In the genomic region with DNA sequence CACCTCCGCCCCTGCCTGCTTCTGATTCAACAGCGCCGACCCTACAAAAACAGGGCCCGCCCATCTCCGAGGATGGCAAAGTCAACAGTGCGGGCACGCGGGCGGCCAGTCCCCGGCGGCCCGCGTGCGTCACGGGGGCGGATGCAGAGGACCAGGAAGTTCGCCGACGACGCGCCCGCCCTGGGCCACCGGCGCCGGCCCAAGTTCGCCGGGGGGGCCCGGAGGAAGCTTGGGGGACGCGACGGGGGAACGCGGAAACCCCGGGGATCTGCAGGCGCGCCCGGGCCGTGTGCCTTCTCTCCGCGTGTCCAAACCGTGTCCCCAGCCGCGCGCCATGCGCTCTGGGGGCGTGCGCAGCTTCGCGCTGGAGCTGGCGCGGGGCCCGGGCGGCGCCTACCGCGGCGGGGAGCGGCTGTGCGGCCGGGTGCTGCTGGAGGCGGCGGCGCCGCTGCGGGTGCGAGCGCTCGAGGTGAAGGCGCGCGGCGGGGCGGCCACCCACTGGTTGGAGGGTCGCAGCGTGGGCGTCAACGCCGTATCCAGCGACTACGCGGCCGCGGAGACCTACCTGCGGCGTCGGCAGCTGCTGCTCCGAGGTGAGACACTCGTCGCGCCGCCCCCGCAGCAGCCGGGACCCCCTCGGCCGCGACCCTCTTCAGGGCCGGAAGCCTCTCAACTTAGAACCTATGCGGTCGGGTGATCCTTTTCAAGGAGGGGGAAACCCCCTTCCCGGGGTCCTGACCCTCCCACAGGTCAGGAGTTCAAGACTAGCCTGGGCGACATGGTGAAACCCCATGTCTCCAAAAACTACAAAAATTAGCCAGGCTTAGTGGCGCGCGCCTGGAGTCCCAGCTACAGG, we compare ENCODE assay signal across 1 cellular context.
A peak's percentile ranks its signal among the peaks of the same experiment; 100 is the strongest.
TF ChIP-seq lines count a peak whose summit lies in the region.

No MANE protein-coding gene starts in this region.

TF ChIP-seq in H1, 55 proteins besides CTCF, POLR2A, EP300 and RAD21 (continued from another document):
- TF ChIP-seq, protein P1, sequence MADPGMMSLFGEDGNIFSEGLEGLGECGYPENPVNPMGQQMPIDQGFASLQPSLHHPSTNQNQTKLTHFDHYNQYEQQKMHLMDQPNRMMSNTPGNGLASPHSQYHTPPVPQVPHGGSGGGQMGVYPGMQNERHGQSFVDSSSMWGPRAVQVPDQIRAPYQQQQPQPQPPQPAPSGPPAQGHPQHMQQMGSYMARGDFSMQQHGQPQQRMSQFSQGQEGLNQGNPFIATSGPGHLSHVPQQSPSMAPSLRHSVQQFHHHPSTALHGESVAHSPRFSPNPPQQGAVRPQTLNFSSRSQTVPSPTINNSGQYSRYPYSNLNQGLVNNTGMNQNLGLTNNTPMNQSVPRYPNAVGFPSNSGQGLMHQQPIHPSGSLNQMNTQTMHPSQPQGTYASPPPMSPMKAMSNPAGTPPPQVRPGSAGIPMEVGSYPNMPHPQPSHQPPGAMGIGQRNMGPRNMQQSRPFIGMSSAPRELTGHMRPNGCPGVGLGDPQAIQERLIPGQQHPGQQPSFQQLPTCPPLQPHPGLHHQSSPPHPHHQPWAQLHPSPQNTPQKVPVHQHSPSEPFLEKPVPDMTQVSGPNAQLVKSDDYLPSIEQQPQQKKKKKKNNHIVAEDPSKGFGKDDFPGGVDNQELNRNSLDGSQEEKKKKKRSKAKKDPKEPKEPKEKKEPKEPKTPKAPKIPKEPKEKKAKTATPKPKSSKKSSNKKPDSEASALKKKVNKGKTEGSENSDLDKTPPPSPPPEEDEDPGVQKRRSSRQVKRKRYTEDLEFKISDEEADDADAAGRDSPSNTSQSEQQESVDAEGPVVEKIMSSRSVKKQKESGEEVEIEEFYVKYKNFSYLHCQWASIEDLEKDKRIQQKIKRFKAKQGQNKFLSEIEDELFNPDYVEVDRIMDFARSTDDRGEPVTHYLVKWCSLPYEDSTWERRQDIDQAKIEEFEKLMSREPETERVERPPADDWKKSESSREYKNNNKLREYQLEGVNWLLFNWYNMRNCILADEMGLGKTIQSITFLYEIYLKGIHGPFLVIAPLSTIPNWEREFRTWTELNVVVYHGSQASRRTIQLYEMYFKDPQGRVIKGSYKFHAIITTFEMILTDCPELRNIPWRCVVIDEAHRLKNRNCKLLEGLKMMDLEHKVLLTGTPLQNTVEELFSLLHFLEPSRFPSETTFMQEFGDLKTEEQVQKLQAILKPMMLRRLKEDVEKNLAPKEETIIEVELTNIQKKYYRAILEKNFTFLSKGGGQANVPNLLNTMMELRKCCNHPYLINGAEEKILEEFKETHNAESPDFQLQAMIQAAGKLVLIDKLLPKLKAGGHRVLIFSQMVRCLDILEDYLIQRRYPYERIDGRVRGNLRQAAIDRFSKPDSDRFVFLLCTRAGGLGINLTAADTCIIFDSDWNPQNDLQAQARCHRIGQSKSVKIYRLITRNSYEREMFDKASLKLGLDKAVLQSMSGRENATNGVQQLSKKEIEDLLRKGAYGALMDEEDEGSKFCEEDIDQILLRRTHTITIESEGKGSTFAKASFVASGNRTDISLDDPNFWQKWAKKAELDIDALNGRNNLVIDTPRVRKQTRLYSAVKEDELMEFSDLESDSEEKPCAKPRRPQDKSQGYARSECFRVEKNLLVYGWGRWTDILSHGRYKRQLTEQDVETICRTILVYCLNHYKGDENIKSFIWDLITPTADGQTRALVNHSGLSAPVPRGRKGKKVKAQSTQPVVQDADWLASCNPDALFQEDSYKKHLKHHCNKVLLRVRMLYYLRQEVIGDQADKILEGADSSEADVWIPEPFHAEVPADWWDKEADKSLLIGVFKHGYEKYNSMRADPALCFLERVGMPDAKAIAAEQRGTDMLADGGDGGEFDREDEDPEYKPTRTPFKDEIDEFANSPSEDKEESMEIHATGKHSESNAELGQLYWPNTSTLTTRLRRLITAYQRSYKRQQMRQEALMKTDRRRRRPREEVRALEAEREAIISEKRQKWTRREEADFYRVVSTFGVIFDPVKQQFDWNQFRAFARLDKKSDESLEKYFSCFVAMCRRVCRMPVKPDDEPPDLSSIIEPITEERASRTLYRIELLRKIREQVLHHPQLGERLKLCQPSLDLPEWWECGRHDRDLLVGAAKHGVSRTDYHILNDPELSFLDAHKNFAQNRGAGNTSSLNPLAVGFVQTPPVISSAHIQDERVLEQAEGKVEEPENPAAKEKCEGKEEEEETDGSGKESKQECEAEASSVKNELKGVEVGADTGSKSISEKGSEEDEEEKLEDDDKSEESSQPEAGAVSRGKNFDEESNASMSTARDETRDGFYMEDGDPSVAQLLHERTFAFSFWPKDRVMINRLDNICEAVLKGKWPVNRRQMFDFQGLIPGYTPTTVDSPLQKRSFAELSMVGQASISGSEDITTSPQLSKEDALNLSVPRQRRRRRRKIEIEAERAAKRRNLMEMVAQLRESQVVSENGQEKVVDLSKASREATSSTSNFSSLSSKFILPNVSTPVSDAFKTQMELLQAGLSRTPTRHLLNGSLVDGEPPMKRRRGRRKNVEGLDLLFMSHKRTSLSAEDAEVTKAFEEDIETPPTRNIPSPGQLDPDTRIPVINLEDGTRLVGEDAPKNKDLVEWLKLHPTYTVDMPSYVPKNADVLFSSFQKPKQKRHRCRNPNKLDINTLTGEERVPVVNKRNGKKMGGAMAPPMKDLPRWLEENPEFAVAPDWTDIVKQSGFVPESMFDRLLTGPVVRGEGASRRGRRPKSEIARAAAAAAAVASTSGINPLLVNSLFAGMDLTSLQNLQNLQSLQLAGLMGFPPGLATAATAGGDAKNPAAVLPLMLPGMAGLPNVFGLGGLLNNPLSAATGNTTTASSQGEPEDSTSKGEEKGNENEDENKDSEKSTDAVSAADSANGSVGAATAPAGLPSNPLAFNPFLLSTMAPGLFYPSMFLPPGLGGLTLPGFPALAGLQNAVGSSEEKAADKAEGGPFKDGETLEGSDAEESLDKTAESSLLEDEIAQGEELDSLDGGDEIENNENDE (IDR thresholded peaks at IDR 0.05; ENCODE audit: insufficient replicate concordance, low read length): no peak
- TF ChIP-seq PHF8 (conservative IDR thresholded peaks at IDR 0.05; ENCODE audit: low read depth, low read length) (peak; percentile 56; the same call in 1 of the 2 replicates), JUN (IDR thresholded peaks at IDR 0.05; ENCODE audit: low read depth, low read length) (no peak), GTF2F1 (IDR thresholded peaks at IDR 0.05; ENCODE audit: borderline replicate concordance, low read depth, low read length) (no peak), SIX5 (IDR thresholded peaks at IDR 0.05; ENCODE audit: low read depth, low read length) (no peak), KDM1A (IDR thresholded peaks at IDR 0.05; ENCODE audit: borderline replicate concordance, low read length) (no peak), TAF1 (IDR thresholded peaks at IDR 0.05; ENCODE audit: low read depth, low read length) (peak; percentile 61), RXRA (IDR thresholded peaks at IDR 0.05; ENCODE audit: insufficient read depth, low read depth, low read length) (no peak), EGR1 (IDR thresholded peaks at IDR 0.05; ENCODE audit: borderline replicate concordance, low read depth, low read length) (peak; percentile 71; the same call in 1 of the 2 replicates), YY1 (IDR thresholded peaks at IDR 0.05; ENCODE audit: low read depth, low read length) (no peak), SUZ12 (IDR thresholded peaks at IDR 0.05; ENCODE audit: low read length) (peak; percentile 44; the same call in 1 of the 2 replicates), RNF2 (IDR thresholded peaks at IDR 0.05; ENCODE audit: borderline replicate concordance, low read depth, low read length, missing control alignments, poor library complexity, severe bottlenecking) (no peak), ZNF274 (IDR thresholded peaks at IDR 0.05; ENCODE audit: borderline replicate concordance, extremely low read depth, low read length) (no peak), SAP30 (IDR thresholded peaks at IDR 0.05; ENCODE audit: insufficient read depth, insufficient replicate concordance, low read length) (no peak), TAF7 (optimal IDR thresholded peaks at IDR 0.05; ENCODE audit: borderline replicate concordance, low read depth, low read length) (no peak), BRCA1 (IDR thresholded peaks at IDR 0.05; ENCODE audit: low read depth, low read length) (no peak), EZH2 (IDR thresholded peaks at IDR 0.05; ENCODE audit: low read depth, low read length, severe bottlenecking) (peak; percentile 28), BACH1 (IDR thresholded peaks at IDR 0.05; ENCODE audit: low read length) (no peak), TCF12 (IDR thresholded peaks at IDR 0.05; ENCODE audit: low read depth, low read length) (no peak), FOSL1 (IDR thresholded peaks at IDR 0.05; ENCODE audit: insufficient read depth, low read depth, low read length) (no peak), SP4 (IDR thresholded peaks at IDR 0.05; ENCODE audit: low read length) (no peak), RFX5 (IDR thresholded peaks at IDR 0.05; ENCODE audit: borderline replicate concordance, low read depth, low read length) (no peak), POU5F1 (IDR thresholded peaks at IDR 0.05; ENCODE audit: low read depth, low read length) (no peak), ASH2L (IDR thresholded peaks at IDR 0.05; ENCODE audit: low read length) (no peak), SIN3A (conservative IDR thresholded peaks at IDR 0.05 in 1 of 2, IDR thresholded peaks at IDR 0.05 in 1 of 2; ENCODE audit: low read depth in 1 of 2, low read length in 2 of 2) (peak in 1 of 2 experiments; percentile 20; a peak in 1 of 4 replicates), SP1 (IDR thresholded peaks at IDR 0.05; ENCODE audit: low read depth, low read length) (no peak), NANOG (IDR thresholded peaks at IDR 0.05; ENCODE audit: insufficient read depth, low read depth, low read length, poor library complexity, severe bottlenecking) (no peak), KDM5A (IDR thresholded peaks at IDR 0.05; ENCODE audit: low read length) (no peak), HDAC2 (IDR thresholded peaks at IDR 0.05; ENCODE audit: borderline replicate concordance in 1 of 2, low read depth in 2 of 2, low read length in 2 of 2) (no peak), CBX5 (IDR thresholded peaks at IDR 0.05; ENCODE audit: low read depth, low read length) (no peak), HDAC6 (IDR thresholded peaks at IDR 0.05; ENCODE audit: low read depth, low read length) (no peak), CBX8 (IDR thresholded peaks at IDR 0.05; ENCODE audit: borderline replicate concordance, low read depth, low read length) (no peak), SIRT6 (IDR thresholded peaks at IDR 0.05; ENCODE audit: low read length) (no peak), TBP (IDR thresholded peaks at IDR 0.05; ENCODE audit: low read depth, low read length) (peak; percentile 32; the same call in 1 of the 2 replicates), CREB1 (IDR thresholded peaks at IDR 0.05) (0 out of 2 replicates have a peak, but pooled peaks have one; percentile 21), JUND (IDR thresholded peaks at IDR 0.05; ENCODE audit: low read length) (no peak), SP2 (IDR thresholded peaks at IDR 0.05; ENCODE audit: low read length) (no peak), BCL11A (IDR thresholded peaks at IDR 0.05; ENCODE audit: low read depth in 2 of 2, low read length in 2 of 2) (no peak), TEAD4 (IDR thresholded peaks at IDR 0.05; ENCODE audit: low read depth, low read length) (no peak), MAFK (IDR thresholded peaks at IDR 0.05; ENCODE audit: low read depth, low read length) (no peak), NRF1 (IDR thresholded peaks at IDR 0.05; ENCODE audit: low read depth, low read length) (no peak), SRF (IDR thresholded peaks at IDR 0.05; ENCODE audit: low read depth, low read length) (no peak), CHD1 (IDR thresholded peaks at IDR 0.05; ENCODE audit: low read depth, low read length) (no peak), POLR2AphosphoS5 (IDR thresholded peaks at IDR 0.05; ENCODE audit: low read depth, low read length) (no peak), KDM4A (IDR thresholded peaks at IDR 0.05; ENCODE audit: low read depth, low read length, severe bottlenecking) (peak; percentile 86)
- TF ChIP-seq, protein P2, sequence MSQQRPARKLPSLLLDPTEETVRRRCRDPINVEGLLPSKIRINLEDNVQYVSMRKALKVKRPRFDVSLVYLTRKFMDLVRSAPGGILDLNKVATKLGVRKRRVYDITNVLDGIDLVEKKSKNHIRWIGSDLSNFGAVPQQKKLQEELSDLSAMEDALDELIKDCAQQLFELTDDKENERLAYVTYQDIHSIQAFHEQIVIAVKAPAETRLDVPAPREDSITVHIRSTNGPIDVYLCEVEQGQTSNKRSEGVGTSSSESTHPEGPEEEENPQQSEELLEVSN (IDR thresholded peaks at IDR 0.05): peak; percentile 88
- TF ChIP-seq, protein P3, sequence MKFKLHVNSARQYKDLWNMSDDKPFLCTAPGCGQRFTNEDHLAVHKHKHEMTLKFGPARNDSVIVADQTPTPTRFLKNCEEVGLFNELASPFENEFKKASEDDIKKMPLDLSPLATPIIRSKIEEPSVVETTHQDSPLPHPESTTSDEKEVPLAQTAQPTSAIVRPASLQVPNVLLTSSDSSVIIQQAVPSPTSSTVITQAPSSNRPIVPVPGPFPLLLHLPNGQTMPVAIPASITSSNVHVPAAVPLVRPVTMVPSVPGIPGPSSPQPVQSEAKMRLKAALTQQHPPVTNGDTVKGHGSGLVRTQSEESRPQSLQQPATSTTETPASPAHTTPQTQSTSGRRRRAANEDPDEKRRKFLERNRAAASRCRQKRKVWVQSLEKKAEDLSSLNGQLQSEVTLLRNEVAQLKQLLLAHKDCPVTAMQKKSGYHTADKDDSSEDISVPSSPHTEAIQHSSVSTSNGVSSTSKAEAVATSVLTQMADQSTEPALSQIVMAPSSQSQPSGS (IDR thresholded peaks at IDR 0.05; ENCODE audit: low read length): no peak
- TF ChIP-seq, protein P4, sequence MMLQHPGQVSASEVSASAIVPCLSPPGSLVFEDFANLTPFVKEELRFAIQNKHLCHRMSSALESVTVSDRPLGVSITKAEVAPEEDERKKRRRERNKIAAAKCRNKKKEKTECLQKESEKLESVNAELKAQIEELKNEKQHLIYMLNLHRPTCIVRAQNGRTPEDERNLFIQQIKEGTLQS (IDR thresholded peaks at IDR 0.05; ENCODE audit: insufficient read depth, low read depth, low read length): no peak
- TF ChIP-seq, protein P5, sequence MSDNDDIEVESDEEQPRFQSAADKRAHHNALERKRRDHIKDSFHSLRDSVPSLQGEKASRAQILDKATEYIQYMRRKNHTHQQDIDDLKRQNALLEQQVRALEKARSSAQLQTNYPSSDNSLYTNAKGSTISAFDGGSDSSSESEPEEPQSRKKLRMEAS (IDR thresholded peaks at IDR 0.05): peak; percentile 93
- TF ChIP-seq, protein P6, sequence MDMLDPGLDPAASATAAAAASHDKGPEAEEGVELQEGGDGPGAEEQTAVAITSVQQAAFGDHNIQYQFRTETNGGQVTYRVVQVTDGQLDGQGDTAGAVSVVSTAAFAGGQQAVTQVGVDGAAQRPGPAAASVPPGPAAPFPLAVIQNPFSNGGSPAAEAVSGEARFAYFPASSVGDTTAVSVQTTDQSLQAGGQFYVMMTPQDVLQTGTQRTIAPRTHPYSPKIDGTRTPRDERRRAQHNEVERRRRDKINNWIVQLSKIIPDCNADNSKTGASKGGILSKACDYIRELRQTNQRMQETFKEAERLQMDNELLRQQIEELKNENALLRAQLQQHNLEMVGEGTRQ (IDR thresholded peaks at IDR 0.05; ENCODE audit: low read length): no peak
